27 cellular contexts compared by ENCODE assay signal in the genomic region with DNA sequence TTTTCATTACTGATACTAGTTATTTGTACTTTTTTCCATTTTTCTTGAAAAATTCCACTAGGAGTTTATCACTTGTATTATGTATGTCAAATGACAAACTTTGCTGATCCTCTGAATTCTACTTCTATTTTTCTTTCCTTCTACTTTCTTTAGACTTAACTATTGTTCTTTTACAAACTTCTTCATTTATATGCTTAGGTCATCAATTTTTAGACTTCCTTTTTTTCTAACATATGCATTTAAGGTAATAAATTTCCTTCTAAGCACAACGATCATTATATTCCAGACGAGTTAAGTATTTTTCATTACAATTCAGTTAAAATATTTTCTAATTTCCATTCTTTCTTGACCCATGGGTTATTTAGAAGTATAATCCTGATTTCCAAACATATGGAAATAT.
"Had no signal": no experiment of that assay in that cellular context is flagged by ENCODE, and none has a peak within 500 bp of the region (broad histone marks: within the 10 kb centered on the region; RNA-seq: fewer than 3 reads in every experiment).

No MANE protein-coding gene starts in this region.

- ATAC-seq: activated CD4-positive, alpha-beta T cell treated with anti-CD3 and anti-CD28 coated beads for 36 hours; activated CD8-positive, alpha-beta memory T cell treated with anti-CD3 and anti-CD28 coated beads, Interleukin-2, amount 10 ng/mL, durations not matched to agents 7 days and 5 days; activated CD8-positive, alpha-beta T cell treated with anti-CD3 and anti-CD28 coated beads, Interleukin-2, amount 10 ng/mL, durations not matched to agents 7 days and 5 days; activated naive CD8-positive, alpha-beta T cell treated with anti-CD3 and anti-CD28 coated beads, Interleukin-2, amount 50 U/mL, for 24 hours; esophagus mucosa; heart left ventricle had no signal

- H3K4me3 ChIP-seq: adrenal gland, ascending aorta, breast epithelium, cardiac muscle cell, colonic mucosa, heart left ventricle had no signal

- H3K4me1 ChIP-seq: ascending aorta, breast epithelium, colonic mucosa had no signal

- DNase-seq: activated CD4-positive, alpha-beta memory T cell treated with anti-CD3 and anti-CD28 coated beads for 36 hours; activated CD4-positive, alpha-beta T cell treated with anti-CD3 and anti-CD28 coated beads for 36 hours; activated CD4-positive, alpha-beta T cell treated with anti-CD3 and anti-CD28 coated beads, Interleukin-2, amount 10 ng/mL, durations not matched to agents 24 days and 14 days; activated CD4-positive, CD25-positive, alpha-beta regulatory T cell; activated CD4-positive, CD25-positive, alpha-beta regulatory T cell treated with anti-CD3 and anti-CD28 coated beads, Interleukin-2, amount 50 U/mL, for 72 hours; activated CD8-positive, alpha-beta memory T cell treated with anti-CD3 and anti-CD28 coated beads, Interleukin-2, amount 10 ng/mL, durations not matched to agents 7 days and 5 days; activated CD8-positive, alpha-beta memory T cell treated with anti-CD3 and anti-CD28 coated beads, Interleukin-2, amount 50 U/mL, for 4 hours; activated CD8-positive, alpha-beta T cell treated with anti-CD3 and anti-CD28 coated beads, Interleukin-2, amount 10 ng/mL, durations not matched to agents 7 days and 5 days; activated effector memory CD4-positive, alpha-beta T cell treated with anti-CD3 and anti-CD28 coated beads, Interleukin-2, amount 50 U/mL, for 16 hours; activated naive CD4-positive, alpha-beta T cell treated with anti-CD3 and anti-CD28 coated beads for 36 hours; activated naive CD8-positive, alpha-beta T cell treated with anti-CD3 and anti-CD28 coated beads for 36 hours; activated naive CD8-positive, alpha-beta T cell treated with anti-CD3 and anti-CD28 coated beads, Interleukin-2, amount 50 U/mL, for 24 hours; activated T-cell treated with anti-CD3 and anti-CD28 coated beads, Interleukin-2, amount 50 U/mL, for 1 hour; activated T-cell treated with anti-CD3 and anti-CD28 coated beads, Interleukin-2, amount 50 U/mL, for 48 hours; adrenal gland; central memory CD4-positive, alpha-beta T cell; cerebellar nuclear complex; colonic mucosa; effector CD8-positive, alpha-beta T cell; foreskin fibroblast; glutamatergic neuron; heart left ventricle; T-helper 2 cell had no signal

- H3K27ac ChIP-seq: adrenal gland, ascending aorta, breast epithelium, cardiac muscle cell, colonic mucosa, heart left ventricle had no signal

- H3K9me3 ChIP-seq: adrenal gland, ascending aorta, breast epithelium, colonic mucosa, heart left ventricle had no signal
